In the genomic region with DNA sequence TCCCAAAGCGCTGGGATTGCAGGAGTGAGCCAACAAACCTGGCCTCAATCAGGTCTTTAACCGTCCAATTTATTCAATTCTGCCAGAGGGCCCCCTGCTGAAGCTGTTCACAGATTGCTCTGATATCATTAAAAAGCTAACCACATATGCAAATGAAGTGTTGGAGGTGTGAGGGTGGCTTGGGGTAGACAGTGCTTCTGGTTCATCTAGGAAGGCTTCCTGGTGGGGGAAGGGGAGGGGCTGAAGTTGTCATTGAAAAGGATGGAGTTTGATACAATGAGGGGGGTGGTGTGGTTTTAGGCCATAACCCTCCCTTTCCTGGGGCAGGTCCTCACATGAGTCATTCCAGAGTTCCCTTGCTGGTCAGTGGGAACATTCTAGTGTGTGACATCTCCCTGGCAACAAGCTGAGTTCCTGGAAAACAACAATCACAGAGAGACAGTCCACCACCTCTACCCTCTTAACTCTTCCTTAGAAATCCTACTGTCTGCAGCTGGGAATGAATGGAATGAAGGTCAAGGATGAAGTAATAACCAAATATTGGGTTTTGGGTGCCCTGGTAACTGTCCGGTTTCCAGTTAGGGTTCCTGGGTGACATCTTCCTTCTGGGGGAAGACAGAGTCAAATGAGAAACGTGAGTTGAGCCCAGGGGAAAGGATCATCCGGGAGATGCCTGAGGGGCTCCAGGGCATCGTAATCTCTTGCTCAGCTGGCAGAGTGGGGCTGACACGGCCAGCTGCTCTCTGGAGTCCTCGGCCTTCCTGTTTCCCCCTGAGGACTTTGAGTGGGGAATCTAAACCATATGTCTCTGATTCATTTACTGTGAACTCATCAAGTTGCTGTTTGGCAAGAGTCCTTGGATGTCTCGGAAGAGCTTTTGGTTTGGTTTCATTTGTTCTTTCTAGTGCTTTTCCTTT, we compare ENCODE assay signal across 8 cellular contexts. TPM values are rescaled to one million over a fixed set of nuclear protein-coding genes. Genes with fewer than 3 reads are reported as not detected.
A peak's percentile ranks its signal among the peaks of the same experiment; 100 is the strongest.
DNase-seq lines count a peak whose midpoint lies in the region; ATAC-seq and TF ChIP-seq lines count a peak whose summit lies in the region.

No MANE protein-coding gene starts in this region.

- H2BK120ac ChIP-seq in neuronal stem cell (ENCODE audit: low read depth, low read length), result no peak overlapping the region

- intact Hi-C loops in esophagus muscularis mucosa (cut with DNase I), result loop anchor here (5.0 kb wide), 1 partner anchor 115 kb away; no protein-coding TSS in a partner anchor

- H2BK5ac ChIP-seq in neuronal stem cell (ENCODE audit: low read length), result no peak overlapping the region

- TF ChIP-seq EP300 in esophagus muscularis mucosa (IDR thresholded peaks at IDR 0.05), result no peak

- peak overlapping the region; percentile 3 for H2AFZ ChIP-seq in neuronal stem cell (ENCODE audit: low read length)

- H3K14ac ChIP-seq in neuronal stem cell (ENCODE audit: low read length), result no peak overlapping the region

- H3K18ac ChIP-seq in neuronal stem cell (ENCODE audit: low read length), result peak overlapping the region; percentile 9

- TF ChIP-seq POLR2A in esophagus muscularis mucosa (IDR thresholded peaks at IDR 0.05; ENCODE audit: low read depth), result no peak

- H2BK12ac ChIP-seq in neuronal stem cell (ENCODE audit: low read length), result no peak overlapping the region

- H3K27me3 ChIP-seq in esophagus muscularis mucosa (no peaks in the 10 kb centered on the region), neuronal stem cell (ENCODE audit: control insufficient read depth in 3 of 3, insufficient read depth in 3 of 3, low read depth in 1 of 3, low read length in 3 of 3) (peaks cover 0 to 2% (median 0%) of the 10 kb centered on the region in 3 experiments)

- H3K4me1 ChIP-seq in HEK293 (ENCODE audit: control insufficient read depth, insufficient read depth, low read length) (peaks cover 11% of the 10 kb centered on the region; the same call in 1 of the 2 replicates), esophagus muscularis mucosa (peaks cover 28 to 46% (median 41%) of the 10 kb centered on the region in 4 donors), neuronal stem cell (ENCODE audit: control insufficient read depth in 2 of 2, insufficient read depth in 1 of 2, low read depth in 1 of 2, low read length in 2 of 2) (peaks cover 9 to 32% of the 10 kb centered on the region in 2 donors)

- DNase-seq in AG10803 (ENCODE audit: low read depth), result peak; percentile 99
- DNase-seq in RWPE1 (ENCODE audit: low spot score), result peak; percentile 55
- no peak for DNase-seq in esophagus muscularis mucosa (ENCODE audit: extremely low spot score)
- DNase-seq in neuronal stem cell (ENCODE audit: low spot score), result no peak
- no peak for DNase-seq in DMS153 (lab: John Stamatoyannopoulos, UW)
- no peak for DNase-seq in stimulated activated CD4-positive, alpha-beta T cell treated with anti-CD3 and anti-CD28 coated beads, Interleukin-1b, Interleukin-23, amount 100 ng/mL, for 48 hours

- no peak overlapping the region for H2BK15ac ChIP-seq in neuronal stem cell (ENCODE audit: low read length)

- no peak overlapping the region for H3K4me2 ChIP-seq in neuronal stem cell (ENCODE audit: insufficient read depth, low read length, poor library complexity, severe bottlenecking)

- H3K79me1 ChIP-seq in neuronal stem cell (ENCODE audit: low read depth, low read length), result no peaks in the 10 kb centered on the region

- 43% methylated on average over 5 of the region's 9 CpGs for WGBS in esophagus muscularis mucosa
- no CpG with 5 or more reads among the region's 9 CpGs for WGBS in neuronal stem cell (ENCODE audit: extremely low coverage in 2 of 2, insufficient read length in 2 of 2, insufficient replicate concordance in 1 of 2), 2 donors

- no peaks in the 10 kb centered on the region for H3K9me3 ChIP-seq in HEK293 (ENCODE audit: control insufficient read depth, insufficient read depth, low read depth, low read length)
- H3K9me3 ChIP-seq in esophagus muscularis mucosa, result no peaks in the 10 kb centered on the region
- no peaks in the 10 kb centered on the region for H3K9me3 ChIP-seq in neuronal stem cell (replicated peaks in 1 of 2; ENCODE audit: control insufficient read depth in 2 of 2, insufficient read depth in 1 of 2, low read depth in 1 of 2, low read length in 2 of 2)

- H3K36me3 ChIP-seq in HEK293 (ENCODE audit: control insufficient read depth in 2 of 2, insufficient read depth in 1 of 2, low read length in 2 of 2) (no peaks in the 10 kb centered on the region), esophagus muscularis mucosa (no peaks in the 10 kb centered on the region), neuronal stem cell (replicated peaks in 1 of 2; ENCODE audit: control insufficient read depth in 2 of 2, insufficient read depth in 2 of 2, low read length in 2 of 2) (no peaks in the 10 kb centered on the region)

- TF ChIP-seq CTCF in AG10803 (conservative IDR thresholded peaks at IDR 0.05; ENCODE audit: low read length), result no peak
- no peak for TF ChIP-seq CTCF in HEK293 (tag by site-specific recombination; IDR thresholded peaks at IDR 0.05)
- no peak for TF ChIP-seq CTCF in RWPE1 (conservative IDR thresholded peaks at IDR 0.05; ENCODE audit: low read depth)
- TF ChIP-seq CTCF in esophagus muscularis mucosa (IDR thresholded peaks at IDR 0.05), result no peak

- H3K4ac ChIP-seq in neuronal stem cell (ENCODE audit: low read length), result no peak overlapping the region

- POLR2A ChIA-PET in HEK293 (lab: Yijun Ruan, JAX), result interaction anchor here (3.1 kb wide), 1 partner anchor 59 kb away, joined by 12 read pairs; a partner anchor contains a TSS
- POLR2A ChIA-PET in RWPE1 (lab: Yijun Ruan, JAX; ENCODE audit: low non-redundant PET), result no interaction called here

- no peak overlapping the region for H4K91ac ChIP-seq in neuronal stem cell (ENCODE audit: low read depth, low read length, poor library complexity)

- CTCF ChIA-PET in HEK293 (lab: Yijun Ruan, JAX) (interaction anchor here (0.6 to 2.8 kb wide), 17 partner anchors 10 to 403 kb away, joined by 3 to 16 read pairs (median 4); no protein-coding TSS in a partner anchor), RWPE1 (lab: Yijun Ruan, JAX) (interaction anchor here (0.6 to 1.5 kb wide), 2 partner anchors 82 to 403 kb away, joined by 4 to 5 read pairs; no protein-coding TSS in a partner anchor)

- H3K4me3 ChIP-seq in AG10803 (ENCODE audit: low read length) (peak overlapping the region; percentile 54), HEK293 (ENCODE audit: low read depth, low read length) (no peak overlapping the region), esophagus muscularis mucosa (peak overlapping the region in 3 of 4 donors; percentile 14 to 41 (median 24)), neuronal stem cell (ENCODE audit: low read length in 2 of 2) (no peak overlapping the region)

- no peak for ATAC-seq in GM19035 (IDR thresholded peaks at IDR 0.05; ENCODE audit: unreplicated experiment)

- no peak overlapping the region for H3K23ac ChIP-seq in neuronal stem cell (ENCODE audit: low read depth, low read length, poor library complexity)

- H3K9ac ChIP-seq in neuronal stem cell (ENCODE audit: low read depth, low read length, poor library complexity), result no peak overlapping the region

- H2AK5ac ChIP-seq in neuronal stem cell (ENCODE audit: low read depth, low read length), result no peak overlapping the region

- no peak overlapping the region for H4K8ac ChIP-seq in neuronal stem cell (ENCODE audit: low read depth, low read length)

- H3K27ac ChIP-seq in HEK293 (ENCODE audit: extremely low read depth, low read depth, low read length), result no peak overlapping the region
- H3K27ac ChIP-seq in RWPE1, result peak overlapping the region; percentile 83
- peak overlapping the region; percentile 76 to 85 (median 78) for H3K27ac ChIP-seq in esophagus muscularis mucosa (replicated peaks in 1 of 4)
- H3K27ac ChIP-seq in neuronal stem cell (replicated peaks; ENCODE audit: low read length), result no peak overlapping the region

TF ChIP-seq in HEK293, 187 proteins besides CTCF, POLR2A, EP300 and RAD21 (continues in another document):
- TF ChIP-seq, protein P1, sequence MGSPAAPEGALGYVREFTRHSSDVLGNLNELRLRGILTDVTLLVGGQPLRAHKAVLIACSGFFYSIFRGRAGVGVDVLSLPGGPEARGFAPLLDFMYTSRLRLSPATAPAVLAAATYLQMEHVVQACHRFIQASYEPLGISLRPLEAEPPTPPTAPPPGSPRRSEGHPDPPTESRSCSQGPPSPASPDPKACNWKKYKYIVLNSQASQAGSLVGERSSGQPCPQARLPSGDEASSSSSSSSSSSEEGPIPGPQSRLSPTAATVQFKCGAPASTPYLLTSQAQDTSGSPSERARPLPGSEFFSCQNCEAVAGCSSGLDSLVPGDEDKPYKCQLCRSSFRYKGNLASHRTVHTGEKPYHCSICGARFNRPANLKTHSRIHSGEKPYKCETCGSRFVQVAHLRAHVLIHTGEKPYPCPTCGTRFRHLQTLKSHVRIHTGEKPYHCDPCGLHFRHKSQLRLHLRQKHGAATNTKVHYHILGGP (tag by site-specific recombination; IDR thresholded peaks at IDR 0.05), result peak; percentile 69
- TF ChIP-seq EGR2 (tag by site-specific recombination; IDR thresholded peaks at IDR 0.05; ENCODE audit: low read depth) (no peak), KLF8 (tag by site-specific recombination; IDR thresholded peaks at IDR 0.05) (no peak), ZNF404 (tag by site-specific recombination; IDR thresholded peaks at IDR 0.05) (no peak), ZBTB17 (tag by site-specific recombination; IDR thresholded peaks at IDR 0.05) (0 out of 2 replicates have a peak, but pooled peaks have one; percentile 28), ZNF585B (tag by site-specific recombination; IDR thresholded peaks at IDR 0.05) (no peak), KLF10 (tag by site-specific recombination; IDR thresholded peaks at IDR 0.05) (no peak), ZNF335 (tag by site-specific recombination; conservative IDR thresholded peaks at IDR 0.05) (peak; percentile 21; the same call in 1 of the 2 replicates), GLI2 (tag by site-specific recombination; IDR thresholded peaks at IDR 0.05; ENCODE audit: borderline replicate concordance, low read depth) (no peak)
- TF ChIP-seq, protein P2, sequence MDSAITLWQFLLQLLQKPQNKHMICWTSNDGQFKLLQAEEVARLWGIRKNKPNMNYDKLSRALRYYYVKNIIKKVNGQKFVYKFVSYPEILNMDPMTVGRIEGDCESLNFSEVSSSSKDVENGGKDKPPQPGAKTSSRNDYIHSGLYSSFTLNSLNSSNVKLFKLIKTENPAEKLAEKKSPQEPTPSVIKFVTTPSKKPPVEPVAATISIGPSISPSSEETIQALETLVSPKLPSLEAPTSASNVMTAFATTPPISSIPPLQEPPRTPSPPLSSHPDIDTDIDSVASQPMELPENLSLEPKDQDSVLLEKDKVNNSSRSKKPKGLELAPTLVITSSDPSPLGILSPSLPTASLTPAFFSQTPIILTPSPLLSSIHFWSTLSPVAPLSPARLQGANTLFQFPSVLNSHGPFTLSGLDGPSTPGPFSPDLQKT (IDR thresholded peaks at IDR 0.05; ENCODE audit: borderline replicate concordance, low read depth, low read length), result no peak

RNA-seq across cellular contexts. Expression of a gene that starts 32.2 kb away (rescaled TPM):
- total RNA-seq in esophagus muscularis mucosa, result 1 to 10 TPM; 2.1 to 8.1 (median 5.9) TPM
- polyA plus RNA-seq in neuronal stem cell (2013, experiment 1 of 2), result 1.5 TPM
- polyA plus RNA-seq in neuronal stem cell (2013, experiment 2 of 2), result 1.4 TPM

RNA-seq across cellular contexts. Expression of a gene that starts 58.9 kb away (rescaled TPM):
- total RNA-seq in esophagus muscularis mucosa, result 10 to 100 TPM in 1 of 4 donors, 1 to 10 TPM in 3; 2.9 to 29.7 (median 3.7) TPM
- 12.5 TPM for polyA plus RNA-seq in neuronal stem cell (2013, experiment 1 of 2)
- 11.3 TPM for polyA plus RNA-seq in neuronal stem cell (2013, experiment 2 of 2)

Comparison
In these comparisons a context has a peak if more than half of its experiments do, and no peak if none do; other contexts are left out.
1. DNase-seq: peak in AG10803 (single experiment) and RWPE1 (single experiment); none in esophagus muscularis mucosa (single experiment), neuronal stem cell (single experiment), DMS153 (single experiment) and stimulated activated CD4-positive, alpha-beta T cell treated with anti-CD3 and anti-CD28 coated beads, Interleukin-1b, Interleukin-23, amount 100 ng/mL, for 48 hours (single experiment).
2. H3K4me3 ChIP-seq: peak in AG10803 (single experiment) and esophagus muscularis mucosa (3 of 4); none in HEK293 (single experiment) and neuronal stem cell (0 of 2).
3. H3K27ac ChIP-seq: peak in RWPE1 (single experiment) and esophagus muscularis mucosa (4 of 4); none in HEK293 (single experiment) and neuronal stem cell (single experiment).